ENCODE assay signal across 1 cellular context in the genomic region with DNA sequence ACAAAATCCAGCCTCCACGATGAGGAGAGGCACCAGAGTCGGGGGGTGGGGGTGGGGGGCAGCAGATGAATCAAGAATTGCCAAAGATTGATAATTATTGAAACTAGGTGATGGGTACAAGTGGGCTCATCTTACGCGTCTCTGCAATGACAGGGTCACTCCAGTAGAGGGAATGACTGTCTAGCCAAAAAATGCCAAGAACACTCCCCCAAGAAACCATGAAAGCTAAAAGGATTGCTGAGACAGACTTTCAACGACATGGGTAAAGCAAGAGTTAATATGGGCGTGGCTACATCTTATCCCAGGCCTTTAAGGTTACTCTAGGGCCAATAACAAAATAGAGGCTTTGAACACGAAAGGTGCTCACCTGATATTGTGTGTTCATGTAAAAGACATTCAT.
TF ChIP-seq lines count a peak whose summit lies in the region.

No MANE protein-coding gene starts in this region.

TF ChIP-seq in GM23338, 12 proteins besides CTCF, POLR2A, EP300 and RAD21 (continued from another document):
- TF ChIP-seq, protein P1, sequence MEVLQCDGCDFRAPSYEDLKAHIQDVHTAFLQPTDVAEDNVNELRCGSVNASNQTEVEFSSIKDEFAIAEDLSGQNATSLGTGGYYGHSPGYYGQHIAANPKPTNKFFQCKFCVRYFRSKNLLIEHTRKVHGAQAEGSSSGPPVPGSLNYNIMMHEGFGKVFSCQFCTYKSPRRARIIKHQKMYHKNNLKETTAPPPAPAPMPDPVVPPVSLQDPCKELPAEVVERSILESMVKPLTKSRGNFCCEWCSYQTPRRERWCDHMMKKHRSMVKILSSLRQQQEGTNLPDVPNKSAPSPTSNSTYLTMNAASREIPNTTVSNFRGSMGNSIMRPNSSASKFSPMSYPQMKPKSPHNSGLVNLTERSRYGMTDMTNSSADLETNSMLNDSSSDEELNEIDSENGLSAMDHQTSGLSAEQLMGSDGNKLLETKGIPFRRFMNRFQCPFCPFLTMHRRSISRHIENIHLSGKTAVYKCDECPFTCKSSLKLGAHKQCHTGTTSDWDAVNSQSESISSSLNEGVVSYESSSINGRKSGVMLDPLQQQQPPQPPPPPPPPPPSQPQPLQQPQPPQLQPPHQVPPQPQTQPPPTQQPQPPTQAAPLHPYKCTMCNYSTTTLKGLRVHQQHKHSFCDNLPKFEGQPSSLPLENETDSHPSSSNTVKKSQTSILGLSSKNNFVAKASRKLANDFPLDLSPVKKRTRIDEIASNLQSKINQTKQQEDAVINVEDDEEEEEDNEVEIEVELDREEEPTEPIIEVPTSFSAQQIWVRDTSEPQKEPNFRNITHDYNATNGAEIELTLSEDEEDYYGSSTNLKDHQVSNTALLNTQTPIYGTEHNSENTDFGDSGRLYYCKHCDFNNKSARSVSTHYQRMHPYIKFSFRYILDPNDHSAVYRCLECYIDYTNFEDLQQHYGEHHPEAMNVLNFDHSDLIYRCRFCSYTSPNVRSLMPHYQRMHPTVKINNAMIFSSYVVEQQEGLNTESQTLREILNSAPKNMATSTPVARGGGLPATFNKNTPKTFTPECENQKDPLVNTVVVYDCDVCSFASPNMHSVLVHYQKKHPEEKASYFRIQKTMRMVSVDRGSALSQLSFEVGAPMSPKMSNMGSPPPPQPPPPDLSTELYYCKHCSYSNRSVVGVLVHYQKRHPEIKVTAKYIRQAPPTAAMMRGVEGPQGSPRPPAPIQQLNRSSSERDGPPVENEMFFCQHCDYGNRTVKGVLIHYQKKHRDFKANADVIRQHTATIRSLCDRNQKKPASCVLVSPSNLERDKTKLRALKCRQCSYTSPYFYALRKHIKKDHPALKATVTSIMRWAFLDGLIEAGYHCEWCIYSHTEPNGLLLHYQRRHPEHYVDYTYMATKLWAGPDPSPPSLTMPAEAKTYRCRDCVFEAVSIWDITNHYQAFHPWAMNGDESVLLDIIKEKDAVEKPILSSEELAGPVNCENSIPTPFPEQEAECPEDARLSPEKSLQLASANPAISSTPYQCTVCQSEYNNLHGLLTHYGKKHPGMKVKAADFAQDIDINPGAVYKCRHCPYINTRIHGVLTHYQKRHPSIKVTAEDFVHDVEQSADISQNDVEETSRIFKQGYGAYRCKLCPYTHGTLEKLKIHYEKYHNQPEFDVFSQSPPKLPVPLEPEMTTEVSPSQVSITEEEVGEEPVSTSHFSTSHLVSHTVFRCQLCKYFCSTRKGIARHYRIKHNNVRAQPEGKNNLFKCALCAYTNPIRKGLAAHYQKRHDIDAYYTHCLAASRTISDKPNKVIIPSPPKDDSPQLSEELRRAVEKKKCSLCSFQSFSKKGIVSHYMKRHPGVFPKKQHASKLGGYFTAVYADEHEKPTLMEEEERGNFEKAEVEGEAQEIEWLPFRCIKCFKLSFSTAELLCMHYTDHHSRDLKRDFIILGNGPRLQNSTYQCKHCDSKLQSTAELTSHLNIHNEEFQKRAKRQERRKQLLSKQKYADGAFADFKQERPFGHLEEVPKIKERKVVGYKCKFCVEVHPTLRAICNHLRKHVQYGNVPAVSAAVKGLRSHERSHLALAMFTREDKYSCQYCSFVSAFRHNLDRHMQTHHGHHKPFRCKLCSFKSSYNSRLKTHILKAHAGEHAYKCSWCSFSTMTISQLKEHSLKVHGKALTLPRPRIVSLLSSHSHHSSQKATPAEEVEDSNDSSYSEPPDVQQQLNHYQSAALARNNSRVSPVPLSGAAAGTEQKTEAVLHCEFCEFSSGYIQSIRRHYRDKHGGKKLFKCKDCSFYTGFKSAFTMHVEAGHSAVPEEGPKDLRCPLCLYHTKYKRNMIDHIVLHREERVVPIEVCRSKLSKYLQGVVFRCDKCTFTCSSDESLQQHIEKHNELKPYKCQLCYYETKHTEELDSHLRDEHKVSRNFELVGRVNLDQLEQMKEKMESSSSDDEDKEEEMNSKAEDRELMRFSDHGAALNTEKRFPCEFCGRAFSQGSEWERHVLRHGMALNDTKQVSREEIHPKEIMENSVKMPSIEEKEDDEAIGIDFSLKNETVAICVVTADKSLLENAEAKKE (CRISPR knock-in tag; IDR thresholded peaks at IDR 0.05) = no peak
- TF ChIP-seq JUNB (IDR thresholded peaks at IDR 0.05; ENCODE audit: unreplicated experiment) (no peak), CREB1 (CRISPR knock-in tag; IDR thresholded peaks at IDR 0.05; ENCODE audit: low read depth) (no peak), ZNF331 (CRISPR knock-in tag; IDR thresholded peaks at IDR 0.05; ENCODE audit: low read depth) (no peak)
- TF ChIP-seq, protein P2, sequence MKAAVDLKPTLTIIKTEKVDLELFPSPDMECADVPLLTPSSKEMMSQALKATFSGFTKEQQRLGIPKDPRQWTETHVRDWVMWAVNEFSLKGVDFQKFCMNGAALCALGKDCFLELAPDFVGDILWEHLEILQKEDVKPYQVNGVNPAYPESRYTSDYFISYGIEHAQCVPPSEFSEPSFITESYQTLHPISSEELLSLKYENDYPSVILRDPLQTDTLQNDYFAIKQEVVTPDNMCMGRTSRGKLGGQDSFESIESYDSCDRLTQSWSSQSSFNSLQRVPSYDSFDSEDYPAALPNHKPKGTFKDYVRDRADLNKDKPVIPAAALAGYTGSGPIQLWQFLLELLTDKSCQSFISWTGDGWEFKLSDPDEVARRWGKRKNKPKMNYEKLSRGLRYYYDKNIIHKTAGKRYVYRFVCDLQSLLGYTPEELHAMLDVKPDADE (IDR thresholded peaks at IDR 0.05) = no peak
